Comparison of ENCODE assay signal across 18 cellular contexts in the genomic region with DNA sequence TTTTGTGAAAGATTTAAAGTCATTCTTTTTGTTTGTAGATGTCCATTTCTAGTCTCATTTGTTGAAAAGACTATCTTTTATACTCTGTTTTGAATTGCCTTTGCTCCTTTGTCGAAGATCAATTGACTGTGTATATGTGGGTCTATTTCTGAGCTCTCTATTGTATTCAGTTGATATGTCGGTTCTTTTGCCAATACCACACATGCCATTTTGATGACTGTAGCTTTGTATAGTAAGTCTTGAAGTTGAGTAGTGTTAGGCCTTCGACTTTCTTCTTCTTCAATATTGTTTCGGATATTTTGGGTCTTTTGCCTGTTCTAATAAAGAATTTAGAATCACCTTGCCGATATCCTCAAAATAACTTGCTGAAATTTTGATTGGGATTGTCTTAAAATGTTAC.
"Had no signal": no experiment of that assay in that cellular context is flagged by ENCODE, and none has a peak within 500 bp of the region (broad histone marks: within the 10 kb centered on the region; RNA-seq: fewer than 3 reads in every experiment).

No MANE protein-coding gene starts in this region.

- H3K27ac ChIP-seq: esophagus squamous epithelium, left lung, neural progenitor cell, prostate gland, right atrium auricular region, tibial artery, WERI-Rb-1 had no signal

- DNase-seq: activated CD4-positive, alpha-beta T cell treated with anti-CD3 and anti-CD28 coated beads for 1 hour; activated gamma-delta T cell; activated T-cell treated with anti-CD3 and anti-CD28 coated beads, Interleukin-2, amount 50 U/mL, for 72 hours; cerebellar nuclear complex; effector CD4-positive, alpha-beta T cell; esophagus squamous epithelium; hypothalamus; kidney; left lung; stimulated activated CD4-positive, alpha-beta T cell treated with anti-CD3 and anti-CD28 coated beads, Interleukin-2, amount 100 ng/mL, for 24 hours; stimulated activated naive CD8-positive, alpha-beta T cell treated with anti-CD3 and anti-CD28 coated beads, Interleukin-15, Interleukin-2, amounts not matched to agents 100 U/mL and 50 U/mL, for 24 hours; substantia nigra; tibial artery; WERI-Rb-1 had no signal

- H3K9me3 ChIP-seq: esophagus squamous epithelium, left lung, prostate gland, right atrium auricular region, tibial artery had no signal

- ATAC-seq: activated T-cell treated with anti-CD3 and anti-CD28 coated beads, Interleukin-2, amount 50 U/mL, for 72 hours; left lung; stimulated activated naive CD8-positive, alpha-beta T cell treated with anti-CD3 and anti-CD28 coated beads, Interleukin-15, Interleukin-2, amounts not matched to agents 100 U/mL and 50 U/mL, for 24 hours had no signal

- H2AFZ ChIP-seq: neural progenitor cell had no signal

- H3K4me3 ChIP-seq: esophagus squamous epithelium, left lung, neural progenitor cell, prostate gland, right atrium auricular region, tibial artery had no signal

- H3K36me3 ChIP-seq: left lung, neural progenitor cell, prostate gland, right atrium auricular region, tibial artery, WERI-Rb-1 had no signal

- H3K9ac ChIP-seq: neural progenitor cell had no signal

- H3K4me1 ChIP-seq: left lung, neural progenitor cell, prostate gland had no signal

- H3K27me3 ChIP-seq: esophagus squamous epithelium, left lung, neural progenitor cell, right atrium auricular region, tibial artery had no signal

- FAIRE-seq: frontal cortex, kidney had no signal

- H3K4me2 ChIP-seq: neural progenitor cell had no signal
